14 cellular contexts compared by ENCODE assay signal in the genomic region with DNA sequence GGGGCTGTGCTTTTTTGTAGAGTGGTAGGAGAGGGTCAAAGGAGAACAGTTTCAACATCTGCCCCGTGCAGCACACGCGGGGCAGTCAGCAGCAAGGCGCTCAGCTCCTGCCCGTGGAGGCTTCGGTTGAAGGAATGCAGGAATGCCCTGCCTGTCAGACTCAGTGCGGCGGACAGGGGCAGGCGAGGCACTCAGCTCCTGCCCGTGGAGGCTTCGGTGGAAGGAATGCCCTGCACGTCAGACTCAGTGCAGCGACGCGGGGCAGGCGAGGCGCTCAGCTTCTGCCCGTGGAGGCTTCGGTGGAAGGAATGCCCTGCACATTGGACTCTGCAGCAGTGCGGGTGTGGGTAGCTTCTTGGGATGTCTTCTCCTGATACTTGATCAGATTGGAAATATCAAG.
"Had no signal": no experiment of that assay in that cellular context is flagged by ENCODE, and none has a peak within 500 bp of the region (broad histone marks: within the 10 kb centered on the region; RNA-seq: fewer than 3 reads in every experiment).

No MANE protein-coding gene starts in this region.

- H3K27me3 Mint-ChIP-seq: effector memory CD8-positive, alpha-beta T cell; progenitor cell of endocrine pancreas had no signal

- H3K27me3 ChIP-seq: neutrophil, SJCRH30 had no signal

- ATAC-seq: effector memory CD8-positive, alpha-beta T cell; stimulated activated naive CD8-positive, alpha-beta T cell treated with anti-CD3 and anti-CD28 coated beads, Interleukin-15, Interleukin-2, amounts not matched to agents 100 U/mL and 50 U/mL, for 24 hours had no signal

- H3K9me3 ChIP-seq: neutrophil, SJCRH30 had no signal

- H3K9me3 Mint-ChIP-seq: effector memory CD8-positive, alpha-beta T cell had no signal

- H3K4me3 Mint-ChIP-seq: effector memory CD8-positive, alpha-beta T cell had no signal

- H3K4me1 ChIP-seq: SJCRH30 had no signal

- H3K27ac ChIP-seq: epithelial cell of prostate, neutrophil, SJCRH30 had no signal

- H3K4me3 ChIP-seq: SJCRH30 had no signal

- DNase-seq: activated CD4-positive, alpha-beta T cell treated with anti-CD3 and anti-CD28 coated beads for 1 hour; activated CD4-positive, alpha-beta T cell treated with anti-CD3 and anti-CD28 coated beads, Interleukin-2, amount 50 U/mL, for 48 hours; activated naive CD4-positive, alpha-beta T cell; activated T-cell treated with anti-CD3 and anti-CD28 coated beads, Interleukin-2, amount 50 U/mL, for 48 hours; effector memory CD8-positive, alpha-beta T cell; hippocampal formation; SJCRH30; stimulated activated CD4-positive, alpha-beta T cell treated with anti-CD3 and anti-CD28 coated beads, Interleukin-4, amount 100 ng/mL, for 1 hour; stimulated activated CD8-positive, alpha-beta memory T cell treated with anti-CD3 and anti-CD28 coated beads, Interleukin-4, amount 100 ng/mL, for 48 hours; stimulated activated naive CD8-positive, alpha-beta T cell treated with anti-CD3 and anti-CD28 coated beads, Interleukin-15, Interleukin-2, amounts not matched to agents 100 U/mL and 50 U/mL, for 24 hours; SW 1271 had no signal

- H3K36me3 ChIP-seq: SJCRH30 had no signal
